Comparison of ENCODE assay signal across 6 cellular contexts in genomic region chr19:48874309-48875135, GRCh38. TPM values are rescaled to one million over a fixed set of nuclear protein-coding genes. Genes with fewer than 3 reads are reported as not detected.
DNase-seq lines count a peak whose midpoint lies in the region; ATAC-seq, FAIRE-seq and TF ChIP-seq lines count a peak whose summit lies in the region.

No MANE protein-coding gene starts in this region.

- no peak overlapping the region for H2AFZ ChIP-seq in K562 (ENCODE audit: low read depth, low read length)

- FAIRE-seq in K562 (lab: Jason Lieb, UNC), result peak; percentile 74

- DNase-seq in AG04449 (ENCODE audit: low read depth, low spot score), result no peak
- DNase-seq in HS-5 (ENCODE audit: low read depth), result peak; percentile 68
- DNase-seq in K562 (ENCODE audit: extremely low read depth in 1 of 4, low spot score in 3 of 4), result peak; percentile 38 to 77 (median 52)
- peak in 4 of 10 donors; percentile 37 to 57 (median 44) for DNase-seq in naive thymus-derived CD8-positive, alpha-beta T cell

- no peak for TF ChIP-seq RAD21 in K562 (CRISPR knock-in tag; conservative IDR thresholded peaks at IDR 0.05 in 1 of 2, IDR thresholded peaks at IDR 0.05 in 1 of 2)

- H3K36me3 Mint-ChIP-seq in naive thymus-derived CD8-positive, alpha-beta T cell, result peaks cover 0 to 50% (median 7%) of the 10 kb centered on the region in 3 donors

- peak overlapping the region; percentile 91 to 92 for H3K9ac ChIP-seq in K562 (ENCODE audit: insufficient read depth in 1 of 2, low read depth in 2 of 2, low read length in 2 of 2)

- 0 out of 2 replicates have a peak, but pooled peaks have one; percentile 5 for TF ChIP-seq POLR2A in K562 (conservative IDR thresholded peaks at IDR 0.05)

- H3K36me3 ChIP-seq in K562 (ENCODE audit: control insufficient read depth, insufficient read depth, low read length), result peaks cover 42% of the 10 kb centered on the region

- ATAC-seq in K562, result no peak
- peak; percentile 0 to 2 for ATAC-seq in naive thymus-derived CD8-positive, alpha-beta T cell
- ATAC-seq in GM18868 (IDR thresholded peaks at IDR 0.05; ENCODE audit: unreplicated experiment), result no peak
- ATAC-seq in HG03439 (IDR thresholded peaks at IDR 0.05; ENCODE audit: unreplicated experiment), result no peak

- H3K9me3 ChIP-seq in K562 (replicated peaks; ENCODE audit: control insufficient read depth, insufficient read depth, low read depth, low read length), result no peaks in the 10 kb centered on the region

- H3K9me1 ChIP-seq in K562 (ENCODE audit: control insufficient read depth, insufficient read depth, low read length), result no peaks in the 10 kb centered on the region

- intact Hi-C loops in K562 (cut with micrococcal nuclease), result no loop called here

- BruUV-seq in K562 (replicated peaks; lab: Mats Ljungman, UMichigan), result no TSS peak

- H3K4me3 Mint-ChIP-seq in naive thymus-derived CD8-positive, alpha-beta T cell, result peak overlapping the region; percentile 62 to 100 (median 98)

- H4K20me1 ChIP-seq in K562 (replicated peaks; ENCODE audit: control insufficient read depth, insufficient read depth, low read length), result peaks cover 37% of the 10 kb centered on the region

- TF ChIP-seq EP300 in K562 (IDR thresholded peaks at IDR 0.05; ENCODE audit: low read length), result peak; percentile 42; the same call in 1 of the 2 replicates

- CTCF ChIA-PET in AG04449 (lab: Yijun Ruan, JAX), result interaction anchor here (0.6 to 2.4 kb wide), 7 partner anchors 31 to 119 kb away, joined by 3 to 8 read pairs (median 4); partner anchors contain the start of genes GYS1 and RUVBL2
- CTCF ChIA-PET in K562 (lab: Yijun Ruan, JAX; ENCODE audit: low intra/inter-chr PET ratio), result interaction anchor here (0.6 to 1.1 kb wide), 2 partner anchors 97 to 147 kb away, joined by 3 to 4 read pairs; no protein-coding TSS in a partner anchor

- POLR2A ChIA-PET in AG04449 (lab: Yijun Ruan, JAX) (interaction anchor here (0.9 to 8.1 kb wide), 15 partner anchors 18 to 154 kb away, joined by 3 to 119 read pairs (median 5); partner anchors contain the start of genes BAX, FTL, NUCB1 and RUVBL2), K562 (lab: Yijun Ruan, JAX) (interaction anchor here (0.5 to 12.2 kb wide), 33 partner anchors 10 to 717 kb away, joined by 3 to 439 read pairs (median 5); partner anchors contain the start of genes BAX, BCAT2, FTL and GYS1)
- POLR2A ChIA-PET in naive thymus-derived CD8-positive, alpha-beta T cell (lab: Charles Lee), result interaction anchor here (0.5 to 3.5 kb wide), 11 partner anchors 12 to 442 kb away, joined by 3 to 28 read pairs (median 5); partner anchors contain the start of genes FTL and NUCB1

- H3K4me1 ChIP-seq in K562 (replicated peaks in 1 of 2; ENCODE audit: control insufficient read depth in 2 of 2, insufficient read depth in 2 of 2, low read length in 2 of 2), result peaks cover 18 to 39% of the 10 kb centered on the region in 2 experiments

- peak overlapping the region; percentile 100 for H3K4me3 ChIP-seq in AG04449 (ENCODE audit: low read depth, low read length)
- peak overlapping the region; percentile 87 for H3K4me3 ChIP-seq in K562

- H3K27me3 ChIP-seq in K562 (ENCODE audit: control insufficient read depth in 2 of 2, insufficient read depth in 2 of 2, low read length in 2 of 2), result no peaks in the 10 kb centered on the region

- H3K27ac Mint-ChIP-seq in naive thymus-derived CD8-positive, alpha-beta T cell, result peak overlapping the region; percentile 94 to 100 (median 100)

- peak overlapping the region; percentile 95 for H3K4me2 ChIP-seq in K562 (ENCODE audit: insufficient read depth, low read length)

- TF ChIP-seq CTCF in AG04449 (IDR thresholded peaks at IDR 0.05; ENCODE audit: insufficient read depth, low read length, missing control alignments), result no peak
- no peak for TF ChIP-seq CTCF in K562 (IDR thresholded peaks at IDR 0.05 in 2 of 3, conservative IDR thresholded peaks at IDR 0.05 in 1 of 3; ENCODE audit: insufficient read depth in 2 of 3, low read depth in 1 of 3, low read length in 3 of 3)

- H3K27ac ChIP-seq in K562 (ENCODE audit: extremely low read depth, low read depth, low read length), result peak overlapping the region; percentile 94

- H3K79me2 ChIP-seq in K562 (ENCODE audit: control insufficient read depth, insufficient read depth, low read length), result peaks cover 56% of the 10 kb centered on the region

- in situ Hi-C loops in K562 (cut with MboI), result loop anchor here (10.0 kb wide), 1 partner anchor 90 kb away; the partner anchor contains the start of gene FTL

- H3K27me3 Mint-ChIP-seq in naive thymus-derived CD8-positive, alpha-beta T cell, result peaks cover 0 to 5% (median 0%) of the 10 kb centered on the region in 5 donors

- H3K9me3 Mint-ChIP-seq in naive thymus-derived CD8-positive, alpha-beta T cell, result no peaks in the 10 kb centered on the region

- WGBS in K562 (ENCODE audit: insufficient coverage, low coverage, missing lambda C conversion rate), result 2% methylated on average over 16 of the region's 17 CpGs

- H3K4me1 Mint-ChIP-seq in naive thymus-derived CD8-positive, alpha-beta T cell, result peaks cover 29 to 48% (median 43%) of the 10 kb centered on the region in 4 donors

RNA-seq across cellular contexts. Expression of gene PPP1R15A, which starts 2.3 kb away (rescaled TPM):
- 91.7 and 166 TPM in 2 replicates for total RNA-seq in K562 (2011; cell fraction: chromatin; rRNA removed; ENCODE audit: low replicate concordance)
- total RNA-seq in K562 (2011; cell fraction: nucleolus; rRNA removed), result 117 and 129 TPM in 2 replicates
- total RNA-seq in K562 (2011; cell fraction: nucleoplasm; rRNA removed), result 102 and 128 TPM in 2 replicates
- 59.1 and 87.0 TPM in 2 replicates for total RNA-seq in K562 (2014; rRNA removed)
- 37.8 and 44.0 TPM in 2 replicates for total RNA-seq in K562 (2014; rRNA removed; fragmentation: Illumina TruSeq; extraction: Trizol)
- total RNA-seq in K562 (2015; rRNA removed; fragmentation: Illumina TruSeq; extraction: Trizol), result 34.8 and 35.5 TPM in 2 replicates
- 64.8 and 67.4 TPM in 2 replicates for total RNA-seq in K562 (2021)
- 38.1 and 60.9 TPM in 2 replicates for polyA plus RNA-seq in K562 (2011; rRNA removed)
- polyA plus RNA-seq in K562 (2011; cell fraction: cytosol; rRNA removed), result 32.7 and 34.1 TPM in 2 replicates
- 82.3 and 88.1 TPM in 2 replicates for polyA plus RNA-seq in K562 (2011; cell fraction: nucleus; rRNA removed)
- 62.3 and 136 TPM in 2 replicates for polyA plus RNA-seq in K562 (2012)
- 67.6 and 73.7 TPM in 2 replicates for polyA plus RNA-seq in K562 (2014; fragmentation: Illumina TruSeq; extraction: Trizol)
- polyA plus RNA-seq in K562 (2014; fragmentation: Nextera tagmentation; extraction: Ambion mirVana), result 1 to 10 TPM in 1 of 2 experiments, under 1 TPM in 1; 0.42 to 1.3 TPM
- 55.7 and 77.6 TPM in 2 replicates for polyA plus RNA-seq in K562 (2014; rRNA removed)
- polyA minus RNA-seq in K562 (2011; rRNA and poly(A)+ RNA removed), result 26.6 and 38.8 TPM in 2 replicates
- 24.1 and 29.0 TPM in 2 replicates for polyA minus RNA-seq in K562 (2011; cell fraction: cytosol; rRNA and poly(A)+ RNA removed)
- polyA minus RNA-seq in K562 (2011; cell fraction: nucleus; rRNA and poly(A)+ RNA removed), result 33.5 and 61.9 TPM in 2 replicates
- total RNA-seq in naive thymus-derived CD8-positive, alpha-beta T cell, result 10 to 100 TPM; 56.9 to 59.9 TPM
- 10 to 100 TPM; 17.2 to 47.3 (median 43.1) TPM for polyA plus RNA-seq in naive thymus-derived CD8-positive, alpha-beta T cell

RNA-seq across cellular contexts. Expression of gene PLEKHA4, which starts 6.1 kb away (rescaled TPM):
- total RNA-seq in K562 (2011; cell fraction: chromatin; rRNA removed; ENCODE audit: low replicate concordance), result 22.1 and 56.7 TPM in 2 replicates
- total RNA-seq in K562 (2011; cell fraction: nucleolus; rRNA removed), result 27.5 and 39.4 TPM in 2 replicates
- total RNA-seq in K562 (2011; cell fraction: nucleoplasm; rRNA removed), result 22.7 and 27.9 TPM in 2 replicates
- total RNA-seq in K562 (2014; rRNA removed) (17.0 and 20.1 TPM in 2 replicates), K562 (2014; rRNA removed; fragmentation: Illumina TruSeq; extraction: Trizol) (3.3 and 4.4 TPM in 2 replicates), K562 (2015; rRNA removed; fragmentation: Illumina TruSeq; extraction: Trizol) (5.2 and 5.6 TPM in 2 replicates), K562 (2021) (27.2 and 30.8 TPM in 2 replicates)
- polyA plus RNA-seq in K562 (2011; rRNA removed) (13.4 and 25.1 TPM in 2 replicates), K562 (2014; fragmentation: Illumina TruSeq; extraction: Trizol) (11.4 and 18.4 TPM in 2 replicates), K562 (2014; fragmentation: Nextera tagmentation; extraction: Ambion mirVana) (under 1 TPM; 0.07 to 0.31 TPM), K562 (2014; rRNA removed) (22.0 and 23.5 TPM in 2 replicates)
- polyA plus RNA-seq in K562 (2011; cell fraction: cytosol; rRNA removed), result 20.5 and 26.0 TPM in 2 replicates
- 33.6 and 37.4 TPM in 2 replicates for polyA plus RNA-seq in K562 (2011; cell fraction: nucleus; rRNA removed)
- polyA plus RNA-seq in K562 (2012), result 17.0 and 29.2 TPM in 2 replicates
- 2.8 and 3.5 TPM in 2 replicates for polyA minus RNA-seq in K562 (2011; rRNA and poly(A)+ RNA removed)
- polyA minus RNA-seq in K562 (2011; cell fraction: cytosol; rRNA and poly(A)+ RNA removed), result 10.6 and 15.0 TPM in 2 replicates
- polyA minus RNA-seq in K562 (2011; cell fraction: nucleus; rRNA and poly(A)+ RNA removed), result 8.1 and 13.7 TPM in 2 replicates
- 1 to 10 TPM; 4.1 to 6.6 TPM for total RNA-seq in naive thymus-derived CD8-positive, alpha-beta T cell
- 1 to 10 TPM; 7.4 to 8.5 (median 8.1) TPM for polyA plus RNA-seq in naive thymus-derived CD8-positive, alpha-beta T cell

RNA-seq across cellular contexts. Expression of gene TULP2, which starts 24.0 kb away (rescaled TPM):
- 0.46 and 1.5 TPM in 2 replicates for total RNA-seq in K562 (2011; cell fraction: chromatin; rRNA removed; ENCODE audit: low replicate concordance)
- 1.2 and 1.7 TPM in 2 replicates for total RNA-seq in K562 (2011; cell fraction: nucleolus; rRNA removed)
- total RNA-seq in K562 (2011; cell fraction: nucleoplasm; rRNA removed), result 0.53 and 2.4 TPM in 2 replicates
- total RNA-seq in K562 (2014; rRNA removed) (0.05 TPM in 1 of 2 replicates, not detected in the other), K562 (2014; rRNA removed; fragmentation: Illumina TruSeq; extraction: Trizol) (0.07 TPM in 1 of 2 replicates, not detected in the other), K562 (2015; rRNA removed; fragmentation: Illumina TruSeq; extraction: Trizol) (0.11 TPM in 2 replicates), K562 (2021) (0.89 and 1.5 TPM in 2 replicates)
- polyA plus RNA-seq in K562 (2011; rRNA removed) (0.25 and 1.4 TPM in 2 replicates), K562 (2014; fragmentation: Illumina TruSeq; extraction: Trizol) (0.15 and 0.19 TPM in 2 replicates), K562 (2014; fragmentation: Nextera tagmentation; extraction: Ambion mirVana) (under 1 TPM in 1 of 2 experiments, not detected in 1; 0.18 TPM), K562 (2014; rRNA removed) (0.38 and 1.1 TPM in 2 replicates)
- 0.49 and 1.2 TPM in 2 replicates for polyA plus RNA-seq in K562 (2011; cell fraction: cytosol; rRNA removed)
- polyA plus RNA-seq in K562 (2011; cell fraction: nucleus; rRNA removed), result 0.37 and 2.6 TPM in 2 replicates
- polyA plus RNA-seq in K562 (2012), result 0.53 and 0.68 TPM in 2 replicates
- 0.53 and 0.90 TPM in 2 replicates for polyA minus RNA-seq in K562 (2011; rRNA and poly(A)+ RNA removed)
- 2.3 TPM in 1 of 2 replicates, not detected in the other for polyA minus RNA-seq in K562 (2011; cell fraction: cytosol; rRNA and poly(A)+ RNA removed)
- polyA minus RNA-seq in K562 (2011; cell fraction: nucleus; rRNA and poly(A)+ RNA removed), result 0.78 TPM in 1 of 2 replicates, not detected in the other
- not detected for total RNA-seq in naive thymus-derived CD8-positive, alpha-beta T cell
- under 1 TPM in 1 of 3 donors, not detected in 2; 0.08 TPM for polyA plus RNA-seq in naive thymus-derived CD8-positive, alpha-beta T cell

RNA-seq across cellular contexts. Expression of gene NUCB1, which starts 25.6 kb away (rescaled TPM):
- 137 and 349 TPM in 2 replicates for total RNA-seq in K562 (2011; cell fraction: chromatin; rRNA removed; ENCODE audit: low replicate concordance)
- 313 and 352 TPM in 2 replicates for total RNA-seq in K562 (2011; cell fraction: nucleolus; rRNA removed)
- 274 and 285 TPM in 2 replicates for total RNA-seq in K562 (2011; cell fraction: nucleoplasm; rRNA removed)
- total RNA-seq in K562 (2014; rRNA removed) (102 and 111 TPM in 2 replicates), K562 (2014; rRNA removed; fragmentation: Illumina TruSeq; extraction: Trizol) (25.5 and 42.5 TPM in 2 replicates), K562 (2015; rRNA removed; fragmentation: Illumina TruSeq; extraction: Trizol) (71.7 and 82.4 TPM in 2 replicates), K562 (2021) (138 and 153 TPM in 2 replicates)
- polyA plus RNA-seq in K562 (2011; rRNA removed) (59.3 and 117 TPM in 2 replicates), K562 (2014; fragmentation: Illumina TruSeq; extraction: Trizol) (87.6 and 141 TPM in 2 replicates), K562 (2014; fragmentation: Nextera tagmentation; extraction: Ambion mirVana) (1 to 10 TPM; 3.1 to 5.3 TPM), K562 (2014; rRNA removed) (133 and 139 TPM in 2 replicates)
- polyA plus RNA-seq in K562 (2011; cell fraction: cytosol; rRNA removed), result 120 and 173 TPM in 2 replicates
- 155 and 191 TPM in 2 replicates for polyA plus RNA-seq in K562 (2011; cell fraction: nucleus; rRNA removed)
- polyA plus RNA-seq in K562 (2012), result 146 and 236 TPM in 2 replicates
- polyA minus RNA-seq in K562 (2011; rRNA and poly(A)+ RNA removed), result 33.7 and 41.4 TPM in 2 replicates
- 54.1 and 89.7 TPM in 2 replicates for polyA minus RNA-seq in K562 (2011; cell fraction: cytosol; rRNA and poly(A)+ RNA removed)
- polyA minus RNA-seq in K562 (2011; cell fraction: nucleus; rRNA and poly(A)+ RNA removed), result 35.5 and 49.4 TPM in 2 replicates
- 100 to 1,000 TPM; 106 to 113 TPM for total RNA-seq in naive thymus-derived CD8-positive, alpha-beta T cell
- polyA plus RNA-seq in naive thymus-derived CD8-positive, alpha-beta T cell, result 100 to 1,000 TPM in 1 of 3 donors, 10 to 100 TPM in 2; 48.6 to 119 (median 82.5) TPM

RNA-seq across cellular contexts. Expression of gene HSD17B14, which starts 38.2 kb away (rescaled TPM):
- total RNA-seq in K562 (2011; cell fraction: chromatin; rRNA removed; ENCODE audit: low replicate concordance), result 0.70 and 1.7 TPM in 2 replicates
- 0.50 and 1.1 TPM in 2 replicates for total RNA-seq in K562 (2011; cell fraction: nucleolus; rRNA removed)
- total RNA-seq in K562 (2011; cell fraction: nucleoplasm; rRNA removed), result 0.53 and 0.88 TPM in 2 replicates
- total RNA-seq in K562 (2014; rRNA removed) (0.20 TPM in 1 of 2 replicates, not detected in the other), K562 (2014; rRNA removed; fragmentation: Illumina TruSeq; extraction: Trizol) (not detected in 2 replicates), K562 (2015; rRNA removed; fragmentation: Illumina TruSeq; extraction: Trizol) (not detected in 2 replicates), K562 (2021) (0.16 TPM in 1 of 2 replicates, not detected in the other)
- polyA plus RNA-seq in K562 (2011; rRNA removed) (0.20 TPM in 1 of 2 replicates, not detected in the other), K562 (2014; fragmentation: Illumina TruSeq; extraction: Trizol) (not detected in 2 replicates), K562 (2014; fragmentation: Nextera tagmentation; extraction: Ambion mirVana) (not detected), K562 (2014; rRNA removed) (not detected in 2 replicates)
- polyA plus RNA-seq in K562 (2011; cell fraction: cytosol; rRNA removed), result 0.19 and 0.22 TPM in 2 replicates
- 0.60 and 1.2 TPM in 2 replicates for polyA plus RNA-seq in K562 (2011; cell fraction: nucleus; rRNA removed)
- 0.21 and 1.0 TPM in 2 replicates for polyA plus RNA-seq in K562 (2012)
- polyA minus RNA-seq in K562 (2011; rRNA and poly(A)+ RNA removed), result not detected in 2 replicates
- not detected in 2 replicates for polyA minus RNA-seq in K562 (2011; cell fraction: cytosol; rRNA and poly(A)+ RNA removed)
- polyA minus RNA-seq in K562 (2011; cell fraction: nucleus; rRNA and poly(A)+ RNA removed), result not detected in 2 replicates
- total RNA-seq in naive thymus-derived CD8-positive, alpha-beta T cell, result 1 to 10 TPM in 1 of 2 experiments, under 1 TPM in 1; 0.62 to 1.1 TPM
- polyA plus RNA-seq in naive thymus-derived CD8-positive, alpha-beta T cell, result 1 to 10 TPM in 1 of 3 donors, under 1 TPM in 1, not detected in 1; 0.83 to 1.7 TPM

Comparison
In these comparisons a context has a peak if more than half of its experiments do, and no peak if none do; other contexts are left out.
1. ATAC-seq: peak in naive thymus-derived CD8-positive, alpha-beta T cell (2 of 2); none in K562 (single experiment), GM18868 (single experiment) and HG03439 (single experiment).